Comparison of ENCODE assay signal across 16 cellular contexts in the genomic region with DNA sequence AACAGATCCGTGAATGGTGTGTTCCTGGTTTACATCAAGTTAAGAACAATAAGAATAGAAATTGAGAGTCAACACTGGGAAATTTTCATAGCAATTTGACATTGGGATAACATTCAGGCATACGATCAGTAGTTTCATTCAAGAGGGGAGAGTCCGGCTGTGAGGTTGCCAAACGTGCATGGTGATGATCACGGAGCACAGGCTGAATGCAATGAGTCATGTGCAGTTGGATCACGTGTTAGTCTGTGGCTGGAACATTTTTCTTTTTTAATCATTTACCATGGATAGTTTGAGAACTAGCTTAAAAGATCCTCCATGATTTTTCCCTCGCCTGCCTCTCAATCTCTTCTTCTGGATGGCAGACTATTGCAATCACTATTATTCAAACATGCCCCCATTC. TPM values are rescaled to one million over a fixed set of nuclear protein-coding genes. Genes with fewer than 3 reads are reported as not detected.
A peak's percentile ranks its signal among the peaks of the same experiment; 100 is the strongest.
DNase-seq lines count a peak whose midpoint lies in the region; ATAC-seq and TF ChIP-seq lines count a peak whose summit lies in the region.
"Had no signal": no experiment of that assay in that cellular context is flagged by ENCODE, and none has a peak within 500 bp of the region (broad histone marks: within the 10 kb centered on the region; RNA-seq: fewer than 3 reads in every experiment).

No MANE protein-coding gene starts in this region.

- no peak overlapping the region for H3K27ac Mint-ChIP-seq in activated CD4-positive, alpha-beta T cell treated with anti-CD3 and anti-CD28 coated beads, Interleukin-2, amount 10 ng/mL, durations not matched to agents 7 days and 5 days
- H3K27ac Mint-ChIP-seq in activated naive CD8-positive, alpha-beta T cell treated with anti-CD3 and anti-CD28 coated beads, Interleukin-2, amount 50 U/mL, for 24 hours: no peak overlapping the region
- H3K27ac Mint-ChIP-seq: mesothelial cell of epicardium had no signal

- no peak for TF ChIP-seq POLR2A in IMR-90 (IDR thresholded peaks at IDR 0.05; ENCODE audit: low read depth, low read length)

- no peak overlapping the region for H2BK20ac ChIP-seq in IMR-90 (ENCODE audit: low read depth, low read length)

- TF ChIP-seq CTCF in AG10803 (conservative IDR thresholded peaks at IDR 0.05; ENCODE audit: low read length) (no peak), IMR-90 (conservative IDR thresholded peaks at IDR 0.05; ENCODE audit: low read depth, low read length) (no peak), mammary epithelial cell (conservative IDR thresholded peaks at IDR 0.05 in 1 of 2, IDR thresholded peaks at IDR 0.05 in 1 of 2; ENCODE audit: extremely low read depth in 1 of 2, insufficient read depth in 1 of 2, low read depth in 1 of 2, low read length in 2 of 2) (no peak)

- H3K4me1 ChIP-seq in IMR-90 (ENCODE audit: control insufficient read depth, insufficient read depth, low read length) (no peaks in the 10 kb centered on the region), mammary epithelial cell (ENCODE audit: insufficient read depth, low read length) (no peaks in the 10 kb centered on the region)

- H3K36me3 ChIP-seq in IMR-90 (ENCODE audit: control insufficient read depth, insufficient read depth, low read length): no peaks in the 10 kb centered on the region
- no peaks in the 10 kb centered on the region for H3K36me3 ChIP-seq in mammary epithelial cell (ENCODE audit: insufficient read depth, low read length)
- H3K36me3 ChIP-seq: heart right ventricle had no signal

- no peaks in the 10 kb centered on the region for H3K9me3 Mint-ChIP-seq in activated CD4-positive, alpha-beta T cell treated with anti-CD3 and anti-CD28 coated beads, Interleukin-2, amount 10 ng/mL, durations not matched to agents 7 days and 5 days
- no peaks in the 10 kb centered on the region for H3K9me3 Mint-ChIP-seq in activated naive CD8-positive, alpha-beta T cell treated with anti-CD3 and anti-CD28 coated beads, Interleukin-2, amount 50 U/mL, for 24 hours
- H3K9me3 Mint-ChIP-seq: mesothelial cell of epicardium had no signal

- in situ Hi-C loops in IMR-90 (cut with MboI; ENCODE audit: low sequenced_read_pairs) (no loop called here), mammary epithelial cell (cut with MboI; ENCODE audit: low sequenced_read_pairs in 2 of 2) (no loop called here)

- H3K9me1 ChIP-seq in IMR-90 (ENCODE audit: insufficient read depth, low read length): no peaks in the 10 kb centered on the region

- no peak overlapping the region for H3K9ac ChIP-seq in IMR-90 (ENCODE audit: low read depth, low read length)
- no peak overlapping the region for H3K9ac ChIP-seq in mammary epithelial cell (ENCODE audit: insufficient read depth, low read length)
- H3K9ac ChIP-seq: SK-N-SH had no signal

- H3K27me3 Mint-ChIP-seq in activated CD4-positive, alpha-beta T cell treated with anti-CD3 and anti-CD28 coated beads, Interleukin-2, amount 10 ng/mL, durations not matched to agents 7 days and 5 days: no peaks in the 10 kb centered on the region
- peaks cover 4% of the 10 kb centered on the region for H3K27me3 Mint-ChIP-seq in activated naive CD8-positive, alpha-beta T cell treated with anti-CD3 and anti-CD28 coated beads, Interleukin-2, amount 50 U/mL, for 24 hours

- no peak overlapping the region for H2AK9ac ChIP-seq in IMR-90 (replicated peaks; ENCODE audit: low read depth, low read length, poor library complexity)

- H3K9me3 ChIP-seq in IMR-90 (ENCODE audit: control insufficient read depth, insufficient read depth, low read length) (no peaks in the 10 kb centered on the region), mammary epithelial cell (replicated peaks; ENCODE audit: insufficient read depth, low read length) (no peaks in the 10 kb centered on the region)
- H3K9me3 ChIP-seq: heart right ventricle, SK-N-SH had no signal

- CTCF ChIA-PET in IMR-90 (lab: Yijun Ruan, JAX): no interaction called here
- CTCF ChIA-PET in mammary epithelial cell (lab: Charles Lee; ENCODE audit: low non-redundant PET): interaction anchor here (0.6 kb wide), 1 partner anchor 53 kb away, joined by 3 read pairs; no protein-coding TSS in a partner anchor
- CTCF ChIA-PET in activated CD4-positive, alpha-beta T cell treated with anti-CD3 and anti-CD28 coated beads, Interleukin-2, amount 10 ng/mL, durations not matched to agents 7 days and 5 days (lab: Charles Lee): no interaction called here

- H3K27me3 ChIP-seq in IMR-90 (ENCODE audit: control insufficient read depth, insufficient read depth, low read length): peaks cover 5% of the 10 kb centered on the region
- peaks cover 2% of the 10 kb centered on the region for H3K27me3 ChIP-seq in mammary epithelial cell (ENCODE audit: insufficient read depth, low read length)

- H3K4me2 ChIP-seq in IMR-90 (ENCODE audit: low read depth, low read length) (no peak overlapping the region), mammary epithelial cell (ENCODE audit: insufficient read depth, low read depth, low read length) (no peak overlapping the region)
- H3K4me2 ChIP-seq: SK-N-SH had no signal

- H3K27ac ChIP-seq in IMR-90 (ENCODE audit: insufficient read depth, low read length): no peak overlapping the region
- H3K27ac ChIP-seq in mammary epithelial cell (ENCODE audit: insufficient read depth, low read depth, low read length): no peak overlapping the region
- H3K27ac ChIP-seq: coronary artery had no signal

- H3K4me3 ChIP-seq in AG10803 (ENCODE audit: low read length): no peak overlapping the region
- H3K4me3 ChIP-seq in IMR-90 (ENCODE audit: insufficient read depth, low read depth, low read length): no peak overlapping the region
- no peak overlapping the region for H3K4me3 ChIP-seq in mammary epithelial cell (replicated peaks in 1 of 3; ENCODE audit: insufficient read depth in 1 of 3, low read depth in 2 of 3, low read length in 3 of 3)
- H3K4me3 ChIP-seq: coronary artery, heart right ventricle had no signal

- H2BK120ac ChIP-seq in IMR-90 (ENCODE audit: low read depth, low read length): no peak overlapping the region

- no peaks in the 10 kb centered on the region for H4K20me1 ChIP-seq in IMR-90 (ENCODE audit: insufficient read depth, low read length)
- H4K20me1 ChIP-seq in mammary epithelial cell (ENCODE audit: insufficient read depth, low read length): no peaks in the 10 kb centered on the region

- H3K18ac ChIP-seq in IMR-90 (ENCODE audit: low read depth, low read length): peak overlapping the region; percentile 12; the same call in 1 of the 2 replicates

- no peak overlapping the region for H3K14ac ChIP-seq in IMR-90 (replicated peaks; ENCODE audit: low read depth, low read length)

- no peak overlapping the region for H3K56ac ChIP-seq in IMR-90 (ENCODE audit: extremely low read depth, insufficient read depth, low read length)

- intact Hi-C loops in IMR-90 (cut with micrococcal nuclease) (no loop called here), mammary epithelial cell (cut with micrococcal nuclease) (no loop called here)

- H3K23ac ChIP-seq in IMR-90 (ENCODE audit: low read depth, low read length): no peak overlapping the region

- H3K4me3 Mint-ChIP-seq in activated CD4-positive, alpha-beta T cell treated with anti-CD3 and anti-CD28 coated beads, Interleukin-2, amount 10 ng/mL, durations not matched to agents 7 days and 5 days: no peak overlapping the region
- no peak overlapping the region for H3K4me3 Mint-ChIP-seq in activated naive CD8-positive, alpha-beta T cell treated with anti-CD3 and anti-CD28 coated beads, Interleukin-2, amount 50 U/mL, for 24 hours
- H3K4me3 Mint-ChIP-seq: mesothelial cell of epicardium had no signal

- dilution Hi-C loops in IMR-90 (cut with HindIII; ENCODE audit: low sequenced_read_pairs, unreplicated experiment): no loop called here
- dilution Hi-C loops in mammary epithelial cell (cut with HindIII; ENCODE audit: low sequenced_read_pairs): loop anchor here (5.0 kb wide), 1 partner anchor 55 kb away; no protein-coding TSS in a partner anchor

- POLR2A ChIA-PET in IMR-90 (lab: Charles Lee; ENCODE audit: unreplicated experiment): no interaction called here
- POLR2A ChIA-PET in activated CD4-positive, alpha-beta T cell treated with anti-CD3 and anti-CD28 coated beads, Interleukin-2, amount 10 ng/mL, durations not matched to agents 7 days and 5 days (lab: Charles Lee): no interaction called here

- BruUV-seq in IMR-90 (replicated peaks; lab: Mats Ljungman, UMichigan) (no TSS peak), mammary epithelial cell (replicated peaks; lab: Mats Ljungman, UMichigan) (no TSS peak)

- TF ChIP-seq RAD21 in IMR-90 (IDR thresholded peaks at IDR 0.05; ENCODE audit: low read length): no peak

- DNase-seq in AG10803 (ENCODE audit: low read depth): peak; percentile 66
- DNase-seq in IMR-90: peak; percentile 66
- peak; percentile 35 for DNase-seq in mammary epithelial cell
- DNase-seq in kidney glomerular epithelial cell (lab: John Stamatoyannopoulos, UW): peak; percentile 84
- DNase-seq in activated CD4-positive, alpha-beta T cell treated with anti-CD3 and anti-CD28 coated beads, Interleukin-2, amount 10 ng/mL, durations not matched to agents 7 days and 5 days: no peak
- no peak for DNase-seq in activated naive CD4-positive, alpha-beta T cell (lab: John Stamatoyannopoulos, UW)
- DNase-seq in activated naive CD8-positive, alpha-beta T cell treated with anti-CD3 and anti-CD28 coated beads, Interleukin-2, amount 50 U/mL, for 24 hours: no peak
- no peak for DNase-seq in stimulated activated CD8-positive, alpha-beta memory T cell treated with anti-CD3 and anti-CD28 coated beads, Interleukin-4, amount 100 ng/mL, for 48 hours
- DNase-seq: activated CD4-positive, alpha-beta T cell treated with anti-CD3 and anti-CD28 coated beads, Interleukin-2, amount 50 U/mL, for 1 hour; H7; heart right ventricle; SK-N-SH had no signal

- no peak overlapping the region for H2BK5ac ChIP-seq in IMR-90 (ENCODE audit: low read depth, low read length, poor library complexity, severe bottlenecking)

- H3K36me3 Mint-ChIP-seq in activated CD4-positive, alpha-beta T cell treated with anti-CD3 and anti-CD28 coated beads, Interleukin-2, amount 10 ng/mL, durations not matched to agents 7 days and 5 days (ENCODE audit: low read depth): no peaks in the 10 kb centered on the region
- no peaks in the 10 kb centered on the region for H3K36me3 Mint-ChIP-seq in activated naive CD8-positive, alpha-beta T cell treated with anti-CD3 and anti-CD28 coated beads, Interleukin-2, amount 50 U/mL, for 24 hours (ENCODE audit: low read depth)
- H3K36me3 Mint-ChIP-seq: mesothelial cell of epicardium had no signal

- 100% methylated on average over 1 of the region's 7 CpGs; no CpG with 5 or more reads in 1 of the 2 experiments for WGBS in IMR-90 (ENCODE audit: extremely low coverage in 2 of 2, insufficient read length in 1 of 2), 2 experiments
- 89% methylated on average over 5 of the region's 7 CpGs for WGBS in mammary epithelial cell (ENCODE audit: low coverage, missing lambda C conversion rate)

- H2AFZ ChIP-seq in IMR-90 (replicated peaks; ENCODE audit: low read length, poor library complexity) (no peak overlapping the region), mammary epithelial cell (ENCODE audit: low read depth, low read length) (no peak overlapping the region)

- H3K4me1 Mint-ChIP-seq in activated CD4-positive, alpha-beta T cell treated with anti-CD3 and anti-CD28 coated beads, Interleukin-2, amount 10 ng/mL, durations not matched to agents 7 days and 5 days: no peaks in the 10 kb centered on the region
- H3K4me1 Mint-ChIP-seq in activated naive CD8-positive, alpha-beta T cell treated with anti-CD3 and anti-CD28 coated beads, Interleukin-2, amount 50 U/mL, for 24 hours: peaks cover 7% of the 10 kb centered on the region
- H3K4me1 Mint-ChIP-seq: mesothelial cell of epicardium had no signal

- H4K5ac ChIP-seq in IMR-90 (ENCODE audit: low read depth, low read length): no peak overlapping the region

- H2BK15ac ChIP-seq in IMR-90 (ENCODE audit: low read depth, low read length): no peak overlapping the region

- no peak overlapping the region for H4K91ac ChIP-seq in IMR-90 (ENCODE audit: insufficient read depth, low read depth, low read length)

- ATAC-seq in IMR-90 (ENCODE audit: low read depth): no peak; the same call in 1 of the 2 replicates
- no peak for ATAC-seq in activated naive CD8-positive, alpha-beta T cell treated with anti-CD3 and anti-CD28 coated beads, Interleukin-2, amount 50 U/mL, for 24 hours
- ATAC-seq: sciatic nerve had no signal

- H4K8ac ChIP-seq in IMR-90 (ENCODE audit: low read depth in 2 of 2, low read length in 2 of 2): no peak overlapping the region

- no peaks in the 10 kb centered on the region for H3K79me2 ChIP-seq in mammary epithelial cell (ENCODE audit: insufficient read depth, low read length)

- H3K4ac ChIP-seq in IMR-90 (ENCODE audit: low read depth, low read length): no peak overlapping the region

- H3K79me1 ChIP-seq in IMR-90 (ENCODE audit: low read depth in 1 of 2, low read length in 2 of 2): no peaks in the 10 kb centered on the region

- no peak overlapping the region for H2AK5ac ChIP-seq in IMR-90 (ENCODE audit: low read depth, low read length)

RNA-seq across cellular contexts. Expression of a gene that starts 2.5 kb away (rescaled TPM):
- total RNA-seq in IMR-90 (2012; rRNA removed) (not detected in 2 replicates), mammary epithelial cell (not detected)
- polyA plus RNA-seq in IMR-90 (2012; rRNA removed) (not detected in 2 replicates), mammary epithelial cell (not detected)
- not detected in 2 replicates for polyA plus RNA-seq in IMR-90 (2012; cell fraction: cytosol; rRNA removed)
- 0.08 TPM in 1 of 2 replicates, not detected in the other for polyA plus RNA-seq in IMR-90 (2012; cell fraction: nucleus; rRNA removed; ENCODE audit: low replicate concordance)
- not detected for polyA minus RNA-seq in mammary epithelial cell
- under 1 TPM; 0.15 to 0.20 TPM for total RNA-seq in activated CD4-positive, alpha-beta T cell treated with anti-CD3 and anti-CD28 coated beads, Interleukin-2, amount 10 ng/mL, durations not matched to agents 7 days and 5 days
- total RNA-seq: H7, NCI-H460 had no signal

Comparison
In these comparisons a context has a peak if more than half of its experiments do, and no peak if none do; other contexts are left out.
1. DNase-seq: peak in AG10803 (single experiment), IMR-90 (single experiment), mammary epithelial cell (single experiment) and kidney glomerular epithelial cell (single experiment); none in activated CD4-positive, alpha-beta T cell treated with anti-CD3 and anti-CD28 coated beads, Interleukin-2, amount 10 ng/mL, durations not matched to agents 7 days and 5 days (single experiment), activated naive CD4-positive, alpha-beta T cell (0 of 4), activated naive CD8-positive, alpha-beta T cell treated with anti-CD3 and anti-CD28 coated beads, Interleukin-2, amount 50 U/mL, for 24 hours (single experiment) and stimulated activated CD8-positive, alpha-beta memory T cell treated with anti-CD3 and anti-CD28 coated beads, Interleukin-4, amount 100 ng/mL, for 48 hours (single experiment).